In the genomic region with DNA sequence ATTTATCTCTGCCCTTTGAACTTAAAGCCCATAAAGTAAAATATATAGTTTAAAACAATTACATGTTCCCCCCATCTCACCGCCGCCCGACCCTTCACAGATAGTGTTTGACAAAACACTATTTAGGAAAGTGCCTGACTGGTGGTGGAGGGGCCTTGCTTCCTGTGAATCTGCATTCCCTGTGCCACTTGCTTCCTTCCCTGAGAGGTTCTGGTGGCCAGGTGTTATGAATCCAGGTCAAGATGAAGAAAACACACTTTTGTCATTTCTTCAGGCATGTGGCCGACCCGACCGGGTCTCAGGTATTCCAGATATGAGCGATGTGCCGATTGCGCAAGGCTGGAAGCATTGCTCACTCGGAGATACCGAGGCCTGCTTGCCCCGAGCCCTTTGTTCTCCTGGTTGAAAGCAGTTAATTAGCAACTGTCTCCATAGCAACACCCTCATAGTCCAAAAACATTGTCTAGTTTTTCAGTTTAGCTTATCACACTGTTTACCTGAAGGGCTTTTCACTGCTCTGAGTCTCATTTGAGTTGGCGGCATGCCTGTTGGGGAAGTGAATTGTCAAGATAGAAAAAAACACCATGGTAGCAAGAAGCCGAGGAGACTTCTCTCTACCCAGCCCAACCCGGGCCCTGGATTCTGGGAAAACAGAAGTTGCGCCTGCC, we compare ENCODE assay signal across 8 cellular contexts.
DNase-seq lines count a peak whose midpoint lies in the region; ATAC-seq and TF ChIP-seq lines count a peak whose summit lies in the region.

No MANE protein-coding gene starts in this region.

- H3K27me3 ChIP-seq in HAP-1 (ENCODE audit: low read depth) (no peaks in the 10 kb centered on the region), H7 (ENCODE audit: control insufficient read depth, insufficient read depth, low read length) (no peaks in the 10 kb centered on the region)
- peaks cover 6% of the 10 kb centered on the region for H3K27me3 ChIP-seq in CD8-positive, alpha-beta memory T cell (ENCODE audit: insufficient read depth, low read length, poor library complexity, severe bottlenecking)

- CTCF ChIA-PET in CD8-positive, alpha-beta memory T cell (lab: Charles Lee) = no interaction called here

- no peak for TF ChIP-seq CTCF in neural crest cell (conservative IDR thresholded peaks at IDR 0.05)

- H3K36me3 ChIP-seq in HAP-1 (replicated peaks) = peaks cover 3% of the 10 kb centered on the region
- no peaks in the 10 kb centered on the region for H3K36me3 ChIP-seq in H7 (replicated peaks; ENCODE audit: control insufficient read depth, insufficient read depth, low read length)
- no peaks in the 10 kb centered on the region for H3K36me3 ChIP-seq in CD8-positive, alpha-beta memory T cell (ENCODE audit: insufficient read depth, low read length)

- no peaks in the 10 kb centered on the region; the same call in 1 of the 2 replicates for H3K9me3 ChIP-seq in HAP-1
- no peaks in the 10 kb centered on the region for H3K9me3 ChIP-seq in CD8-positive, alpha-beta memory T cell (ENCODE audit: low read length)

- H3K4me3 ChIP-seq in HAP-1 (no peak overlapping the region), H7 (ENCODE audit: insufficient read depth, low read depth, low read length) (no peak overlapping the region)
- no peak overlapping the region for H3K4me3 ChIP-seq in CD8-positive, alpha-beta memory T cell (ENCODE audit: low read length)

- H3K27ac Mint-ChIP-seq in neural crest cell (ENCODE audit: unreplicated experiment) = peak overlapping the region; percentile 76
- no peak overlapping the region for H3K27ac Mint-ChIP-seq in CD8-positive, alpha-beta memory T cell

- DNase-seq in HAP-1 (ENCODE audit: low spot score in 2 of 2) (peak; percentile 86 to 90), NCI-H345 (lab: John Stamatoyannopoulos, UW) (peak; percentile 99), epithelial cell of prostate (ENCODE audit: low read depth, low spot score) (peak; percentile 94), neural crest cell (ENCODE audit: low read depth, low spot score) (no peak), H7 (no peak)
- DNase-seq in CD8-positive, alpha-beta memory T cell = no peak
- no peak for DNase-seq in effector CD4-positive, alpha-beta T cell

- H3K27me3 Mint-ChIP-seq in neural crest cell (ENCODE audit: low read depth) = no peaks in the 10 kb centered on the region
- peaks cover 22 to 63% of the 10 kb centered on the region in 2 donors for H3K27me3 Mint-ChIP-seq in CD8-positive, alpha-beta memory T cell

- H3K4me3 Mint-ChIP-seq in neural crest cell = peak overlapping the region; percentile 9
- no peak overlapping the region for H3K4me3 Mint-ChIP-seq in CD8-positive, alpha-beta memory T cell

- POLR2A ChIA-PET in CD8-positive, alpha-beta memory T cell (lab: Charles Lee) = no interaction called here

- H3K9me3 Mint-ChIP-seq in neural crest cell = no peaks in the 10 kb centered on the region
- no peaks in the 10 kb centered on the region for H3K9me3 Mint-ChIP-seq in CD8-positive, alpha-beta memory T cell

- H3K4me1 Mint-ChIP-seq in neural crest cell = peaks cover 54% of the 10 kb centered on the region
- H3K4me1 Mint-ChIP-seq in CD8-positive, alpha-beta memory T cell = no peaks in the 10 kb centered on the region

- no peak for ATAC-seq in GM19035 (IDR thresholded peaks at IDR 0.05; ENCODE audit: unreplicated experiment)

- peaks cover 54% of the 10 kb centered on the region for H3K4me1 ChIP-seq in HAP-1
- no peaks in the 10 kb centered on the region for H3K4me1 ChIP-seq in CD8-positive, alpha-beta memory T cell (ENCODE audit: insufficient read depth, low read length)

- peak overlapping the region; percentile 66 for H3K27ac ChIP-seq in epithelial cell of prostate
- no peak overlapping the region for H3K27ac ChIP-seq in CD8-positive, alpha-beta memory T cell (ENCODE audit: low read depth, low read length)

- in situ Hi-C loops in HAP-1 (cut with MboI; ENCODE audit: low sequenced_read_pairs) = no loop called here

- H3K36me3 Mint-ChIP-seq in neural crest cell (ENCODE audit: low read depth) = peaks cover 4% of the 10 kb centered on the region
- H3K36me3 Mint-ChIP-seq in CD8-positive, alpha-beta memory T cell = no peaks in the 10 kb centered on the region

Comparison
In these comparisons a context has a peak if more than half of its experiments do, and no peak if none do; other contexts are left out.
1. DNase-seq: peak in HAP-1 (2 of 2), NCI-H345 (single experiment) and epithelial cell of prostate (single experiment); none in neural crest cell (single experiment), H7 (single experiment), CD8-positive, alpha-beta memory T cell (0 of 5) and effector CD4-positive, alpha-beta T cell (single experiment).